ENCODE assay signal across 22 cellular contexts in the genomic region with DNA sequence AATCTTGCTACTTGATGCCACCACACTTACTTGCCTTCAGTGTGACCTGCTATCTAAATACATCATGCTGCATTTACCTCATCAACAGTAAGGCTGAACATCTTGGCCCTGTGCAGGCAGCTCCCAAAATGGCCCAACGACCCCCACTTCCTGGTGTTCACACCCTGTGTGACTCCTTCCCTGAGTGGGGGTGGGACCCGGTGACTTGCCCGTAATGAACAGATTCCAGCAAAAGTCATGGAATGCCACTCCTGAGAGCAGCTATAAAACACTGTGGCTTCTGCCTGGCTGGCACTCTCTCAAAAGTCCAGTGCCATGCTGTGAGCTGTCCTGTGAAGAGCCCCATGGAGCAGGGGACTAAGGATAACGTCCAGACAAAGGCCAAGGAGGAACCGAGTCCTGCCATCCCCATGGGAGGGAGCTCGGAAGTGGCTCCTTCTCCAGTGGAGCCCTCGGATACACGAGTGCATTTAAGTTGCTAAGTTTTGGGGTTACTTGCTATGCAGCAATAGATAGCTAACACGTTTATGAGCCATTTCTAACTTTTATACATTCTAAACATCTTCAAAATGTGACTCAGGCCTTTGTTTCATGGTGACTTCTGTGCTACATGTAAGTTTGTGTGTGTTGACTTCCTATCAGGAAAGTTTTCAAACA. TPM values are rescaled to one million over a fixed set of nuclear protein-coding genes. Genes with fewer than 3 reads are reported as not detected.
DNase-seq lines count a peak whose midpoint lies in the region; ATAC-seq and TF ChIP-seq lines count a peak whose summit lies in the region.
"Had no signal": no experiment of that assay in that cellular context is flagged by ENCODE, and none has a peak within 500 bp of the region (broad histone marks: within the 10 kb centered on the region; RNA-seq: fewer than 3 reads in every experiment).

No MANE protein-coding gene starts in this region.

- intact Hi-C loops in IMR-90 (cut with micrococcal nuclease) = no loop called here

- in situ Hi-C loops in IMR-90 (cut with MboI; ENCODE audit: low sequenced_read_pairs) = no loop called here

- no peaks in the 10 kb centered on the region for H3K27me3 ChIP-seq in IMR-90 (ENCODE audit: control insufficient read depth, insufficient read depth, low read length)
- H3K27me3 ChIP-seq: tibial nerve had no signal

- H2BK20ac ChIP-seq in IMR-90 (ENCODE audit: low read depth, low read length) = no peak overlapping the region

- peak overlapping the region; percentile 33 for H2AK9ac ChIP-seq in IMR-90 (replicated peaks; ENCODE audit: low read depth, low read length, poor library complexity)

- H3K4me1 ChIP-seq in IMR-90 (ENCODE audit: control insufficient read depth, insufficient read depth, low read length) = no peaks in the 10 kb centered on the region
- H3K4me1 ChIP-seq: left ventricle myocardium inferior, prostate gland, tibial nerve had no signal

- H3K18ac ChIP-seq in IMR-90 (ENCODE audit: low read depth, low read length) = no peak overlapping the region

- H3K56ac ChIP-seq in IMR-90 (ENCODE audit: extremely low read depth, insufficient read depth, low read length) = no peak overlapping the region

- ATAC-seq in IMR-90 (ENCODE audit: low read depth) (no peak), T-helper 17 cell (no peak), GM21723 (IDR thresholded peaks at IDR 0.05; ENCODE audit: unreplicated experiment) (no peak)
- ATAC-seq: activated CD8-positive, alpha-beta T cell treated with anti-CD3 and anti-CD28 coated beads for 36 hours; activated naive CD4-positive, alpha-beta T cell treated with anti-CD3 and anti-CD28 coated beads, Interleukin-2, amount 50 U/mL, for 72 hours; activated T-cell treated with anti-CD3 and anti-CD28 coated beads, Interleukin-2, amount 50 U/mL, for 72 hours had no signal

- H3K14ac ChIP-seq in IMR-90 (replicated peaks; ENCODE audit: low read depth, low read length) = no peak overlapping the region

- H3K9ac ChIP-seq in IMR-90 (ENCODE audit: low read depth, low read length) = no peak overlapping the region

- no TSS peak for BruUV-seq in IMR-90 (replicated peaks; lab: Mats Ljungman, UMichigan)

- DNase-seq in NCI-H2171 treated with DMSO at 0.1 percent for 48 hours (lab: John Stamatoyannopoulos, UW) (peak; percentile 97), NCI-H2171 (lab: John Stamatoyannopoulos, UW) (no peak), DMS114 treated with DMSO at 0.1 percent for 48 hours (lab: John Stamatoyannopoulos, UW; ENCODE audit: unreplicated experiment) (peak; percentile 97), IMR-90 (no peak), T-helper 17 cell (no peak), kidney glomerular epithelial cell (lab: John Stamatoyannopoulos, UW) (no peak)
- DNase-seq: activated CD8-positive, alpha-beta T cell treated with anti-CD3 and anti-CD28 coated beads for 36 hours; activated T-cell treated with anti-CD3 and anti-CD28 coated beads, Interleukin-2, amount 50 U/mL, for 72 hours; CD8-positive, alpha-beta memory T cell; head of caudate nucleus; left ventricle myocardium inferior; midbrain; stimulated activated CD4-positive, alpha-beta T cell treated with anti-CD3 and anti-CD28 coated beads, Interleukin-2, amount 100 ng/mL, for 24 hours; WERI-Rb-1 had no signal

- H3K4me2 ChIP-seq in IMR-90 (ENCODE audit: low read depth, low read length) = no peak overlapping the region

- H2BK5ac ChIP-seq in IMR-90 (ENCODE audit: low read depth, low read length, poor library complexity, severe bottlenecking) = no peak overlapping the region

- dilution Hi-C loops in IMR-90 (cut with HindIII; ENCODE audit: low sequenced_read_pairs, unreplicated experiment) = no loop called here

- no peak for TF ChIP-seq POLR2A in IMR-90 (IDR thresholded peaks at IDR 0.05; ENCODE audit: low read depth, low read length)

- no peak overlapping the region for H2BK15ac ChIP-seq in IMR-90 (ENCODE audit: low read depth, low read length)

- H4K20me1 ChIP-seq in IMR-90 (ENCODE audit: insufficient read depth, low read length) = no peaks in the 10 kb centered on the region

- H3K23ac ChIP-seq in IMR-90 (ENCODE audit: low read depth, low read length) = no peak overlapping the region

- no peak for TF ChIP-seq RAD21 in IMR-90 (IDR thresholded peaks at IDR 0.05; ENCODE audit: low read length)

- H3K4me3 Mint-ChIP-seq in T-helper 17 cell = no peak overlapping the region
- H3K4me3 Mint-ChIP-seq: activated CD8-positive, alpha-beta T cell treated with anti-CD3 and anti-CD28 coated beads for 36 hours; activated T-cell treated with anti-CD3 and anti-CD28 coated beads, Interleukin-2, amount 50 U/mL, for 72 hours; CD8-positive, alpha-beta memory T cell; nephron; stimulated activated naive CD8-positive, alpha-beta T cell treated with anti-CD3 and anti-CD28 coated beads, Interleukin-15, Interleukin-2, amounts not matched to agents 100 ng/mL and 50 ng/mL, for 24 hours had no signal

- H3K9me1 ChIP-seq in IMR-90 (ENCODE audit: insufficient read depth, low read length) = no peaks in the 10 kb centered on the region

- peaks cover 3% of the 10 kb centered on the region for H3K4me1 Mint-ChIP-seq in T-helper 17 cell
- H3K4me1 Mint-ChIP-seq: CD8-positive, alpha-beta memory T cell; nephron had no signal

- H3K4me3 ChIP-seq in IMR-90 (ENCODE audit: insufficient read depth, low read depth, low read length) = no peak overlapping the region
- H3K4me3 ChIP-seq: left ventricle myocardium inferior, prostate gland, tibial nerve had no signal

- H3K36me3 Mint-ChIP-seq in T-helper 17 cell (ENCODE audit: low read depth) = peaks cover 3% of the 10 kb centered on the region

- CTCF ChIA-PET in IMR-90 (lab: Yijun Ruan, JAX) = no interaction called here

- POLR2A ChIA-PET in IMR-90 (lab: Charles Lee; ENCODE audit: unreplicated experiment) = no interaction called here

- H2AFZ ChIP-seq in IMR-90 (replicated peaks; ENCODE audit: low read length, poor library complexity) = no peak overlapping the region

- H4K8ac ChIP-seq in IMR-90 (ENCODE audit: low read depth in 2 of 2, low read length in 2 of 2) = no peak overlapping the region

- H3K27me3 Mint-ChIP-seq in T-helper 17 cell = no peaks in the 10 kb centered on the region
- H3K27me3 Mint-ChIP-seq: activated CD8-positive, alpha-beta T cell treated with anti-CD3 and anti-CD28 coated beads for 36 hours; CD8-positive, alpha-beta memory T cell; stimulated activated naive CD8-positive, alpha-beta T cell treated with anti-CD3 and anti-CD28 coated beads, Interleukin-15, Interleukin-2, amounts not matched to agents 100 ng/mL and 50 ng/mL, for 24 hours had no signal

- TF ChIP-seq CTCF in IMR-90 (conservative IDR thresholded peaks at IDR 0.05; ENCODE audit: low read depth, low read length) = no peak

- no peak overlapping the region for H2AK5ac ChIP-seq in IMR-90 (ENCODE audit: low read depth, low read length)

- no peak overlapping the region for H2BK120ac ChIP-seq in IMR-90 (ENCODE audit: low read depth, low read length)

- no peak overlapping the region for H4K91ac ChIP-seq in IMR-90 (ENCODE audit: insufficient read depth, low read depth, low read length)

- H4K5ac ChIP-seq in IMR-90 (ENCODE audit: low read depth, low read length) = no peak overlapping the region

- no CpG with 5 or more reads among the region's 9 CpGs for WGBS in IMR-90 (ENCODE audit: extremely low coverage in 2 of 2, insufficient read length in 1 of 2), 2 experiments

- H3K9me3 ChIP-seq in IMR-90 (ENCODE audit: control insufficient read depth, insufficient read depth, low read length) (no peaks in the 10 kb centered on the region), T-helper 17 cell (ENCODE audit: control insufficient read depth, low read length, poor library complexity, severe bottlenecking) (no peaks in the 10 kb centered on the region)
- H3K9me3 ChIP-seq: left ventricle myocardium inferior, prostate gland, tibial nerve had no signal

- no peaks in the 10 kb centered on the region for H3K79me1 ChIP-seq in IMR-90 (ENCODE audit: low read depth in 1 of 2, low read length in 2 of 2)

- H3K4ac ChIP-seq in IMR-90 (ENCODE audit: low read depth, low read length) = no peak overlapping the region

- H3K27ac Mint-ChIP-seq in T-helper 17 cell = peak overlapping the region; percentile 9
- H3K27ac Mint-ChIP-seq: activated CD8-positive, alpha-beta T cell treated with anti-CD3 and anti-CD28 coated beads for 36 hours; activated T-cell treated with anti-CD3 and anti-CD28 coated beads, Interleukin-2, amount 50 U/mL, for 72 hours; nephron; stimulated activated naive CD8-positive, alpha-beta T cell treated with anti-CD3 and anti-CD28 coated beads, Interleukin-15, Interleukin-2, amounts not matched to agents 100 ng/mL and 50 ng/mL, for 24 hours had no signal

- H3K36me3 ChIP-seq in IMR-90 (ENCODE audit: control insufficient read depth, insufficient read depth, low read length) = peaks cover 21% of the 10 kb centered on the region

- no peak overlapping the region for H3K27ac ChIP-seq in IMR-90 (ENCODE audit: insufficient read depth, low read length)
- H3K27ac ChIP-seq: left ventricle myocardium inferior, prostate gland, tibial nerve, WERI-Rb-1 had no signal

TF ChIP-seq in IMR-90, 13 proteins besides CTCF, POLR2A, EP300 and RAD21 (continues in another document):
- no peak for TF ChIP-seq NFE2L2 (IDR thresholded peaks at IDR 0.05; ENCODE audit: low read depth, low read length)
- TF ChIP-seq CEBPB (IDR thresholded peaks at IDR 0.05; ENCODE audit: low read depth, low read length) = no peak

RNA-seq across cellular contexts. Expression of a gene that starts 33.0 kb away (rescaled TPM):
- total RNA-seq in IMR-90 (2012; rRNA removed) (not detected in 2 replicates), T-helper 17 cell (not detected)
- not detected in 2 replicates for polyA plus RNA-seq in IMR-90 (2012; rRNA removed)
- polyA plus RNA-seq in IMR-90 (2012; cell fraction: cytosol; rRNA removed) = not detected in 2 replicates
- not detected in 2 replicates for polyA plus RNA-seq in IMR-90 (2012; cell fraction: nucleus; rRNA removed; ENCODE audit: low replicate concordance)
- total RNA-seq: activated CD8-positive, alpha-beta T cell treated with anti-CD3 and anti-CD28 coated beads for 36 hours; activated naive CD4-positive, alpha-beta T cell treated with anti-CD3 and anti-CD28 coated beads, Interleukin-2, amount 50 U/mL, for 72 hours; activated T-cell treated with anti-CD3 and anti-CD28 coated beads, Interleukin-2, amount 50 U/mL, for 72 hours; CD8-positive, alpha-beta memory T cell; chondrocyte; fibroblast of lung; left ventricle myocardium inferior; tibial nerve had no signal
- polyA plus RNA-seq: CD8-positive, alpha-beta memory T cell; fibroblast of lung had no signal

RNA-seq across cellular contexts. Expression of a gene that starts 35.6 kb away (rescaled TPM):
- total RNA-seq in IMR-90 (2012; rRNA removed) (17.2 TPM in 2 replicates), T-helper 17 cell (10 to 100 TPM; 50.4 to 54.7 TPM)
- 20.7 and 22.4 TPM in 2 replicates for polyA plus RNA-seq in IMR-90 (2012; rRNA removed)
- polyA plus RNA-seq in IMR-90 (2012; cell fraction: cytosol; rRNA removed) = 5.0 and 6.0 TPM in 2 replicates
- 98.2 and 146 TPM in 2 replicates for polyA plus RNA-seq in IMR-90 (2012; cell fraction: nucleus; rRNA removed; ENCODE audit: low replicate concordance)

RNA-seq across cellular contexts. Expression of a gene that starts 35.8 kb away (rescaled TPM):
- total RNA-seq in IMR-90 (2012; rRNA removed) (10.9 and 13.3 TPM in 2 replicates), T-helper 17 cell (1 to 10 TPM; 3.0 to 3.1 TPM)
- 20.1 and 20.7 TPM in 2 replicates for polyA plus RNA-seq in IMR-90 (2012; rRNA removed)
- polyA plus RNA-seq in IMR-90 (2012; cell fraction: cytosol; rRNA removed) = 19.8 and 25.9 TPM in 2 replicates
- polyA plus RNA-seq in IMR-90 (2012; cell fraction: nucleus; rRNA removed; ENCODE audit: low replicate concordance) = 9.2 and 12.3 TPM in 2 replicates

RNA-seq across cellular contexts. Expression of a gene that starts 41.2 kb away (rescaled TPM):
- total RNA-seq in IMR-90 (2012; rRNA removed) (0.28 TPM in 1 of 2 replicates, not detected in the other), T-helper 17 cell (not detected)
- polyA plus RNA-seq in IMR-90 (2012; rRNA removed) = 0.90 and 1.0 TPM in 2 replicates
- 0.25 and 0.70 TPM in 2 replicates for polyA plus RNA-seq in IMR-90 (2012; cell fraction: cytosol; rRNA removed)
- polyA plus RNA-seq in IMR-90 (2012; cell fraction: nucleus; rRNA removed; ENCODE audit: low replicate concordance) = 4.5 and 8.7 TPM in 2 replicates
- total RNA-seq: activated CD8-positive, alpha-beta T cell treated with anti-CD3 and anti-CD28 coated beads for 36 hours; activated naive CD4-positive, alpha-beta T cell treated with anti-CD3 and anti-CD28 coated beads, Interleukin-2, amount 50 U/mL, for 72 hours; activated T-cell treated with anti-CD3 and anti-CD28 coated beads, Interleukin-2, amount 50 U/mL, for 72 hours; CD8-positive, alpha-beta memory T cell; chondrocyte; left ventricle myocardium inferior; tibial nerve had no signal
- polyA plus RNA-seq: CD8-positive, alpha-beta memory T cell; fibroblast of lung had no signal

RNA-seq across cellular contexts. Expression of a gene that starts 59.1 kb away (rescaled TPM):
- total RNA-seq in IMR-90 (2012; rRNA removed) (36.9 and 37.8 TPM in 2 replicates), T-helper 17 cell (10 to 100 TPM; 19.6 to 23.8 TPM)
- polyA plus RNA-seq in IMR-90 (2012; rRNA removed) = 24.1 and 25.2 TPM in 2 replicates
- polyA plus RNA-seq in IMR-90 (2012; cell fraction: cytosol; rRNA removed) = 11.1 and 21.8 TPM in 2 replicates
- 8.5 and 14.7 TPM in 2 replicates for polyA plus RNA-seq in IMR-90 (2012; cell fraction: nucleus; rRNA removed; ENCODE audit: low replicate concordance)

Comparison
In these comparisons a context has a peak if more than half of its experiments do, and no peak if none do; other contexts are left out.
1. DNase-seq: peak in NCI-H2171 treated with DMSO at 0.1 percent for 48 hours (single experiment) and DMS114 treated with DMSO at 0.1 percent for 48 hours (single experiment); none in NCI-H2171 (single experiment), IMR-90 (single experiment), T-helper 17 cell (0 of 3) and kidney glomerular epithelial cell (single experiment).